In genomic region chr6:149140137-149140909, GRCh38 we compare ENCODE assay signal across 9 cellular contexts.
DNase-seq lines count a peak whose midpoint lies in the region; ATAC-seq and TF ChIP-seq lines count a peak whose summit lies in the region.
"Had no signal": no experiment of that assay in that cellular context is flagged by ENCODE, and none has a peak within 500 bp of the region (broad histone marks: within the 10 kb centered on the region; RNA-seq: fewer than 3 reads in every experiment).

No MANE protein-coding gene starts in this region.

- no peaks in the 10 kb centered on the region for H3K79me2 ChIP-seq in SK-N-SH (ENCODE audit: insufficient read depth)

- no peak for TF ChIP-seq EP300 in SK-N-SH (IDR thresholded peaks at IDR 0.05; ENCODE audit: borderline replicate concordance in 1 of 2, low read depth in 1 of 2, low read length in 1 of 2)

- no peak overlapping the region for H3K27ac ChIP-seq in SK-N-SH (ENCODE audit: low read depth in 2 of 2, low read length in 1 of 2)
- H3K27ac ChIP-seq: SJSA1 had no signal

- CTCF ChIA-PET in SK-N-SH (lab: Yijun Ruan, JAX): no interaction called here

- H3F3A ChIP-seq in SK-N-SH (replicated peaks; ENCODE audit: insufficient read depth): no peaks in the 10 kb centered on the region

- no peaks in the 10 kb centered on the region; the same call in 1 of the 2 replicates for H3K9me3 ChIP-seq in SK-N-SH
- H3K9me3 ChIP-seq: SJSA1 had no signal

- no peak for TF ChIP-seq CTCF in SK-N-SH (IDR thresholded peaks at IDR 0.05)

- no peak overlapping the region for H2AFZ ChIP-seq in SK-N-SH (ENCODE audit: low read depth)

- peak; percentile 72 to 78 for ATAC-seq in activated CD4-positive, CD25-positive, alpha-beta regulatory T cell treated with anti-CD3 and anti-CD28 coated beads, Interleukin-2, amount 50 U/mL, for 24 hours
- ATAC-seq in HG03571 (IDR thresholded peaks at IDR 0.05; ENCODE audit: unreplicated experiment): peak; percentile 82

- H3K9ac ChIP-seq in SK-N-SH: no peak overlapping the region

- H3K4me2 ChIP-seq in SK-N-SH: no peak overlapping the region

- peaks cover 0 to under 1% of the 10 kb centered on the region in 2 experiments; a peak in 2 of 4 replicates for H3K4me1 ChIP-seq in SK-N-SH (ENCODE audit: control insufficient read depth in 1 of 2, insufficient read depth in 2 of 2, low read depth in 1 of 2, low read length in 1 of 2)
- H3K4me1 ChIP-seq: SJSA1 had no signal

- WGBS in SK-N-SH (ENCODE audit: low lambda C conversion rate): 77% methylated on average over 12 of the region's 12 CpGs

- no peaks in the 10 kb centered on the region for H3K9me2 ChIP-seq in SK-N-SH

- no peak overlapping the region for H3K4me3 ChIP-seq in SK-N-SH (ENCODE audit: low read depth in 2 of 2, low read length in 1 of 2)
- H3K4me3 ChIP-seq: SJSA1 had no signal

- no peak for DNase-seq in activated CD4-positive, CD25-positive, alpha-beta regulatory T cell (lab: John Stamatoyannopoulos, UW)
- DNase-seq in activated naive CD4-positive, alpha-beta T cell treated with anti-CD3 and anti-CD28 coated beads, Interleukin-2, amount 50 U/mL, for 16 hours: peak; percentile 45
- peak; percentile 19 to 59 (median 29) for DNase-seq in stimulated activated CD4-positive, alpha-beta T cell treated with anti-CD3 and anti-CD28 coated beads, TNF-alpha, amount 100 ng/mL, for 48 hours (ENCODE audit: low read depth in 3 of 3)
- DNase-seq in SK-N-SH (no peak), NCI-H2029 (lab: John Stamatoyannopoulos, UW) (no peak), COR-L47 (lab: John Stamatoyannopoulos, UW) (no peak)

- no peaks in the 10 kb centered on the region for H4K20me1 ChIP-seq in SK-N-SH (ENCODE audit: insufficient read depth)

- H3K27me3 ChIP-seq in SK-N-SH (ENCODE audit: insufficient read depth): no peaks in the 10 kb centered on the region
- H3K27me3 ChIP-seq: SJSA1 had no signal

- TF ChIP-seq RAD21 in SK-N-SH (IDR thresholded peaks at IDR 0.05; ENCODE audit: low read length): no peak

- no peaks in the 10 kb centered on the region for H3K36me3 ChIP-seq in SK-N-SH (replicated peaks in 1 of 2; ENCODE audit: control insufficient read depth in 1 of 2, insufficient read depth in 2 of 2, low read length in 1 of 2)
- H3K36me3 ChIP-seq: SJSA1 had no signal

- POLR2A ChIA-PET in SK-N-SH (lab: Yijun Ruan, JAX): no interaction called here

TF ChIP-seq in SK-N-SH, 30 proteins besides CTCF, POLR2A, EP300 and RAD21:
- TF ChIP-seq NFIC (IDR thresholded peaks at IDR 0.05; ENCODE audit: borderline replicate concordance) (no peak), MXI1 (IDR thresholded peaks at IDR 0.05; ENCODE audit: low read depth, low read length) (no peak), YY1 (IDR thresholded peaks at IDR 0.05; ENCODE audit: low read depth) (no peak), FOXJ3 (CRISPR knock-in tag; IDR thresholded peaks at IDR 0.05) (no peak)
TF ChIP-seq in SK-N-SH: peak in this region for 0.

Comparison
In these comparisons a context has a peak if more than half of its experiments do, and no peak if none do; other contexts are left out.
1. DNase-seq: peak in activated naive CD4-positive, alpha-beta T cell treated with anti-CD3 and anti-CD28 coated beads, Interleukin-2, amount 50 U/mL, for 16 hours (single experiment) and stimulated activated CD4-positive, alpha-beta T cell treated with anti-CD3 and anti-CD28 coated beads, TNF-alpha, amount 100 ng/mL, for 48 hours (3 of 3); none in activated CD4-positive, CD25-positive, alpha-beta regulatory T cell (0 of 4), SK-N-SH (single experiment), NCI-H2029 (single experiment) and COR-L47 (single experiment).